In genomic region chr19:1017115-1017905, GRCh38 we compare ENCODE assay signal across 9 cellular contexts. TPM values are rescaled to one million over a fixed set of nuclear protein-coding genes. Genes with fewer than 3 reads are reported as not detected.
A peak's percentile ranks its signal among the peaks of the same experiment; 100 is the strongest.
DNase-seq lines count a peak whose midpoint lies in the region; ATAC-seq and TF ChIP-seq lines count a peak whose summit lies in the region.
"Had no signal": no experiment of that assay in that cellular context is flagged by ENCODE, and none has a peak within 500 bp of the region (broad histone marks: within the 10 kb centered on the region; RNA-seq: fewer than 3 reads in every experiment).

No MANE protein-coding gene starts in this region.

- H3K4me1 Mint-ChIP-seq in brain: peaks cover 41% of the 10 kb centered on the region

- peaks cover 27% of the 10 kb centered on the region for H3K4me1 ChIP-seq in ACC112 (ENCODE audit: control insufficient read depth, insufficient read depth, low read length, unreplicated experiment)
- peaks cover 47% of the 10 kb centered on the region for H3K4me1 ChIP-seq in mucosa of descending colon (ENCODE audit: low read depth)
- H3K4me1 ChIP-seq in uterus: peaks cover 6 to 39% of the 10 kb centered on the region in 2 donors

- peak overlapping the region; percentile 35; the same call in 1 of the 2 replicates for H3K27ac ChIP-seq in ACC112 (ENCODE audit: low read depth, low read length)
- peak overlapping the region; percentile 23; the same call in 1 of the 2 replicates for H3K27ac ChIP-seq in HL-60 (replicated peaks)
- H3K27ac ChIP-seq in uterus: no peak overlapping the region

- no peaks in the 10 kb centered on the region for H3K9me3 ChIP-seq in mucosa of descending colon
- no peaks in the 10 kb centered on the region for H3K9me3 ChIP-seq in uterus

- TF ChIP-seq POLR2A in uterus (IDR thresholded peaks at IDR 0.05): no peak

- H3K27ac Mint-ChIP-seq in brain: peak overlapping the region; percentile 57 to 90 (median 81)

- peak; percentile 56 for ATAC-seq in mucosa of descending colon
- ATAC-seq in GM18502 (IDR thresholded peaks at IDR 0.05; ENCODE audit: poor library complexity, unreplicated experiment): no peak
- ATAC-seq in HG03039 (IDR thresholded peaks at IDR 0.05; ENCODE audit: unreplicated experiment): no peak
- ATAC-seq in HG02678 (IDR thresholded peaks at IDR 0.05; ENCODE audit: unreplicated experiment): no peak

- no peaks in the 10 kb centered on the region for H3K27me3 ChIP-seq in ACC112 (ENCODE audit: insufficient read depth, low read length)
- no peaks in the 10 kb centered on the region for H3K27me3 ChIP-seq in HL-60 (ENCODE audit: insufficient read depth, poor library complexity, severe bottlenecking)
- no peaks in the 10 kb centered on the region for H3K27me3 ChIP-seq in uterus

- H3K79me2 ChIP-seq in ACC112 (ENCODE audit: control insufficient read depth, insufficient read depth, low read length, unreplicated experiment): peaks cover 74% of the 10 kb centered on the region

- intact Hi-C loops in mucosa of descending colon (cut with DNase I, micrococcal nuclease) (no loop called here), uterus (cut with DNase I; ENCODE audit: low total_unique reads) (loop anchor here (5.0 kb wide), 1 partner anchor 175 kb away; no protein-coding TSS in a partner anchor)

- H3K27me3 Mint-ChIP-seq in brain: peaks cover 5% of the 10 kb centered on the region

- DNase-seq in HL-60 (ENCODE audit: low read depth in 1 of 2, low spot score in 1 of 2): peak in 1 of 2 experiments; percentile 54
- peak; percentile 67 to 84 (median 75) for DNase-seq in mucosa of descending colon
- DNase-seq in uterus: no peak

- peaks cover 3% of the 10 kb centered on the region for H3K36me3 Mint-ChIP-seq in brain

- H3K36me3 ChIP-seq in ACC112 (ENCODE audit: insufficient read depth, low read length) (no peaks in the 10 kb centered on the region), mucosa of descending colon (ENCODE audit: low read depth) (no peaks in the 10 kb centered on the region), uterus (no peaks in the 10 kb centered on the region)

- peaks cover 0 to 5% (median 0%) of the 10 kb centered on the region in 5 experiments for H3K9me3 Mint-ChIP-seq in brain

- H3K4me3 ChIP-seq in ACC112 (ENCODE audit: low read depth, low read length) (peak overlapping the region; percentile 29; the same call in 1 of the 2 replicates), HL-60 (replicated peaks; ENCODE audit: insufficient read depth, low read length) (peak overlapping the region; percentile 6), mucosa of descending colon (no peak overlapping the region), uterus (no peak overlapping the region)

- H3K4me3 Mint-ChIP-seq in brain: peak overlapping the region; percentile 50 to 83 (median 67)

- no peak for TF ChIP-seq CTCF in HL-60 (IDR thresholded peaks at IDR 0.05; ENCODE audit: insufficient read depth, low read length)
- TF ChIP-seq CTCF in brain (conservative IDR thresholded peaks at IDR 0.05): no peak
- no peak for TF ChIP-seq CTCF in mucosa of descending colon (IDR thresholded peaks at IDR 0.05)
- no peak for TF ChIP-seq CTCF in uterus (IDR thresholded peaks at IDR 0.05)

- H2AFZ ChIP-seq in ACC112 (ENCODE audit: low read length, unreplicated experiment): no peak overlapping the region

RNA-seq across cellular contexts. Expression of gene TMEM259, which starts 3.6 kb away (rescaled TPM):
- polyA plus RNA-seq in brain (ENCODE audit: insufficient read depth, low read depth, low replicate concordance): 108 TPM
- total RNA-seq in mucosa of descending colon: 100 to 1,000 TPM; 185 to 199 (median 190) TPM
- total RNA-seq in uterus: 100 to 1,000 TPM in 1 of 4 donors, 10 to 100 TPM in 3; 47.4 to 164 (median 56.9) TPM

RNA-seq across cellular contexts. Expression of gene RNU6-2, which starts 4.0 kb away (rescaled TPM):
- not detected for polyA plus RNA-seq in brain (ENCODE audit: insufficient read depth, low read depth, low replicate concordance)
- total RNA-seq in mucosa of descending colon (not detected), uterus (not detected)
- total RNA-seq: pulmonary artery endothelial cell had no signal

RNA-seq across cellular contexts. Expression of gene CNN2, which starts 9.1 kb away (rescaled TPM):
- polyA plus RNA-seq in brain (ENCODE audit: insufficient read depth, low read depth, low replicate concordance): 6.3 TPM
- total RNA-seq in mucosa of descending colon (10 to 100 TPM; 65.0 to 88.8 (median 84.7) TPM), uterus (100 to 1,000 TPM in 2 of 4 donors, 10 to 100 TPM in 2; 14.3 to 186 (median 88.5) TPM)

RNA-seq across cellular contexts. Expression of gene GRIN3B, which starts 17.1 kb away (rescaled TPM):
- not detected for polyA plus RNA-seq in brain (ENCODE audit: insufficient read depth, low read depth, low replicate concordance)
- total RNA-seq in mucosa of descending colon (not detected), uterus (under 1 TPM in 1 of 4 donors, not detected in 3; 0.48 TPM)

RNA-seq across cellular contexts. Expression of gene ABCA7, which starts 22.6 kb away (rescaled TPM):
- polyA plus RNA-seq in brain (ENCODE audit: insufficient read depth, low read depth, low replicate concordance): 4.7 TPM
- total RNA-seq in mucosa of descending colon (10 to 100 TPM; 23.5 to 25.6 (median 25.6) TPM), uterus (10 to 100 TPM in 1 of 4 donors, 1 to 10 TPM in 2, under 1 TPM in 1; 0.59 to 10.4 (median 2.7) TPM)

Comparison
In these comparisons a context has a peak if more than half of its experiments do, and no peak if none do; other contexts are left out.
1. H3K27ac ChIP-seq: peak in ACC112 (single experiment) and HL-60 (single experiment); none in uterus (0 of 2).
2. H3K4me3 ChIP-seq: peak in ACC112 (single experiment) and HL-60 (single experiment); none in mucosa of descending colon (single experiment) and uterus (0 of 2).
3. DNase-seq: peak in mucosa of descending colon (3 of 3); none in uterus (0 of 2).